ENCODE assay signal across 8 cellular contexts in the genomic region with DNA sequence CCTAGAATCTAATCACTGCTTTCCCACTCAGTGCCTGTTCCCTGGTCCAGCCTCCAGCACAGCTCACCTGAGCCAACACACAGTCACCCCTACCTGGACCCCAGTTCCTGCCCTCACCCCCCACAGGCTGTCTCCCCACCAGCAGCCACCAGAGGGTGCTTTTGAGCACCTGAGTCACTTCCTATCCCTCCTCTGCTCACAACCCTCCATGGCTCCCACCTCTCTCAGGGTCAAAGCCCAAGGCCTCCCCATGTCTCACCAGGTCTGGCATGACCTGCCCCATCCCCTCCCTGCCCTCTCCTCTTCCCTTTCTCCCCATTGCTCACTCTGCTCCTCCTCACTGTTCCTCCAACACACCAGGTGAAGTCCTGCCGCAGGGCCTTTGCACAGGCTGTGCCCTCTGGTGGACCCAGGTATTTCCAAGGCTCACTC. TPM values are rescaled to one million over a fixed set of nuclear protein-coding genes. Genes with fewer than 3 reads are reported as not detected.
A peak's percentile ranks its signal among the peaks of the same experiment; 100 is the strongest.
DNase-seq lines count a peak whose midpoint lies in the region; ATAC-seq, FAIRE-seq and TF ChIP-seq lines count a peak whose summit lies in the region.

No MANE protein-coding gene starts in this region.

- H2AFZ ChIP-seq in GM12878 (ENCODE audit: control insufficient read depth, low read depth, low read length) (no peak overlapping the region), mesenchymal stem cell (ENCODE audit: low read depth, low read length) (no peak overlapping the region)

- in situ Hi-C loops in GM12878 (cut with MboI) = loop anchor here (5.0 kb wide), 1 partner anchor 62 kb away; a partner anchor contains a TSS

- H3K36me3 ChIP-seq in GM12878 (ENCODE audit: control insufficient read depth in 2 of 2, insufficient read depth in 2 of 2, low read length in 1 of 2) (no peaks in the 10 kb centered on the region), mesenchymal stem cell (ENCODE audit: control insufficient read depth in 1 of 2, insufficient read depth in 2 of 2, low read depth in 1 of 2, low read length in 2 of 2) (peaks cover 0 to 8% of the 10 kb centered on the region in 2 experiments), tibial nerve (no peaks in the 10 kb centered on the region)

- H2BK120ac ChIP-seq in mesenchymal stem cell (ENCODE audit: low read depth, low read length) = no peak overlapping the region

- DNase-seq in DMS53 (lab: John Stamatoyannopoulos, UW) = peak; percentile 45
- DNase-seq in DMS53 treated with DMSO at 0.1 percent for 48 hours (lab: John Stamatoyannopoulos, UW; ENCODE audit: unreplicated experiment) = no peak
- DNase-seq in T-helper 22 cell (ENCODE audit: low read depth) = peak; percentile 17
- no peak for DNase-seq in GM12878 (ENCODE audit: low read depth, low spot score)
- DNase-seq in mesenchymal stem cell = peak; percentile 22
- no peak for DNase-seq in tibial nerve (ENCODE audit: low spot score in 2 of 2)

- H4K8ac ChIP-seq in mesenchymal stem cell (ENCODE audit: low read length) = no peak overlapping the region

- TF ChIP-seq EP300 in GM12878 (IDR thresholded peaks at IDR 0.05; ENCODE audit: borderline replicate concordance in 1 of 2, control insufficient read depth in 1 of 2, low read depth in 2 of 2, low read length in 2 of 2) (no peak), tibial nerve (IDR thresholded peaks at IDR 0.05) (no peak)

- H2BK12ac ChIP-seq in mesenchymal stem cell (ENCODE audit: low read length in 2 of 2) = no peak overlapping the region

- H3K4me2 ChIP-seq in GM12878 (ENCODE audit: control insufficient read depth, insufficient read depth) (no peak overlapping the region), mesenchymal stem cell (ENCODE audit: low read length, poor library complexity, severe bottlenecking) (no peak overlapping the region)

- no peaks in the 10 kb centered on the region for H3K79me2 ChIP-seq in GM12878 (ENCODE audit: control insufficient read depth, insufficient read depth, low read length)

- H3K18ac ChIP-seq in mesenchymal stem cell (ENCODE audit: low read depth in 1 of 2, low read length in 2 of 2) = no peak overlapping the region

- RAD21 ChIA-PET in GM12878 (lab: Charles Lee; ENCODE audit: unreplicated experiment) = interaction anchor here (3.7 kb wide), 1 partner anchor 60 kb away, joined by 65 read pairs; a partner anchor contains a TSS

- SMC1A ChIA-PET in GM12878 (lab: Charles Lee; ENCODE audit: uncharacterized antibody, unreplicated experiment) = interaction anchor here (1.2 to 7.3 kb wide), 2 partner anchors 59 to 78 kb away, joined by 3 to 87 read pairs; a partner anchor contains a TSS

- H3K4ac ChIP-seq in mesenchymal stem cell (ENCODE audit: low read depth in 1 of 2, low read length in 2 of 2) = no peak overlapping the region

- intact Hi-C loops in GM12878 (cut with micrococcal nuclease; ENCODE audit: unreplicated experiment) = loop anchor here (5.0 kb wide), 2 partner anchors 42 to 302 kb away; no protein-coding TSS in a partner anchor

- no peak overlapping the region for H3K14ac ChIP-seq in mesenchymal stem cell (ENCODE audit: low read length in 2 of 2)

- ATAC-seq in GM12878 (peak; percentile 83), GM21526 (IDR thresholded peaks at IDR 0.05; ENCODE audit: low FRiP score, unreplicated experiment) (no peak), GM21360 (IDR thresholded peaks at IDR 0.05; ENCODE audit: unreplicated experiment) (no peak)

- H3K9ac ChIP-seq in GM12878 (ENCODE audit: control insufficient read depth, insufficient read depth, low read length) (no peak overlapping the region), mesenchymal stem cell (ENCODE audit: low read length) (no peak overlapping the region)

- H3K9me3 ChIP-seq in GM12878 (replicated peaks; ENCODE audit: control insufficient read depth, insufficient read depth, low read length) = no peaks in the 10 kb centered on the region
- H3K9me3 ChIP-seq in mesenchymal stem cell (ENCODE audit: control insufficient read depth, low read length) = no peaks in the 10 kb centered on the region
- no peaks in the 10 kb centered on the region for H3K9me3 ChIP-seq in tibial nerve

- peak; percentile 52 to 64 (median 55) for TF ChIP-seq CTCF in GM12878 (IDR thresholded peaks at IDR 0.05 in 2 of 3, conservative IDR thresholded peaks at IDR 0.05 in 1 of 3; ENCODE audit: control insufficient read depth in 2 of 3, extremely low read depth in 1 of 3, insufficient read depth in 1 of 3, low read depth in 3 of 3, low read length in 3 of 3)
- TF ChIP-seq CTCF in tibial nerve (IDR thresholded peaks at IDR 0.05) = peak in 4 of 5 experiments; percentile 31 to 46 (median 36)

- BruUV-seq in GM12878 (replicated peaks; lab: Mats Ljungman, UMichigan) = no TSS peak

- no peak overlapping the region for H3K4me3 ChIP-seq in GM12878
- H3K4me3 ChIP-seq in mesenchymal stem cell (ENCODE audit: insufficient read depth in 1 of 2, low read depth in 1 of 2, low read length in 2 of 2) = no peak overlapping the region
- H3K4me3 ChIP-seq in tibial nerve = no peak overlapping the region

- no peak overlapping the region for H2BK5ac ChIP-seq in mesenchymal stem cell (ENCODE audit: low read depth, low read length, poor library complexity, severe bottlenecking)

- no peak for TF ChIP-seq RAD21 in GM12878 (IDR thresholded peaks at IDR 0.05; ENCODE audit: insufficient read depth, low read depth, low read length)

- POLR2A ChIA-PET in GM12878 (lab: Charles Lee) = interaction anchor here (0.5 kb wide), 1 partner anchor 46 kb away, joined by 5 read pairs; no protein-coding TSS in a partner anchor

- no peaks in the 10 kb centered on the region for H3K27me3 ChIP-seq in GM12878 (replicated peaks in 1 of 2; ENCODE audit: control insufficient read depth in 2 of 2, insufficient read depth in 2 of 2, low read length in 1 of 2)
- peaks cover 0 to 3% of the 10 kb centered on the region in 2 experiments for H3K27me3 ChIP-seq in mesenchymal stem cell (ENCODE audit: control insufficient read depth in 1 of 2, insufficient read depth in 1 of 2, low read length in 2 of 2)
- no peaks in the 10 kb centered on the region for H3K27me3 ChIP-seq in tibial nerve

- H3K27ac ChIP-seq in GM12878 (ENCODE audit: control insufficient read depth, insufficient read depth) (no peak overlapping the region), mesenchymal stem cell (ENCODE audit: low read length, poor library complexity, severe bottlenecking) (no peak overlapping the region), tibial nerve (no peak overlapping the region)

- TF ChIP-seq POLR2A in GM12878 (IDR thresholded peaks at IDR 0.05; ENCODE audit: low read depth, low read length) (no peak), tibial nerve (IDR thresholded peaks at IDR 0.05) (no peak)

- no peak overlapping the region for H2AK5ac ChIP-seq in mesenchymal stem cell (ENCODE audit: low read length, severe bottlenecking)

- no peaks in the 10 kb centered on the region for H3K4me1 ChIP-seq in GM12878 (ENCODE audit: control insufficient read depth, insufficient read depth, low read length)
- peaks cover 2% of the 10 kb centered on the region for H3K4me1 ChIP-seq in mesenchymal stem cell (ENCODE audit: control insufficient read depth, insufficient read depth, low read depth, low read length)
- H3K4me1 ChIP-seq in tibial nerve = peaks cover 0 to 7% (median 0%) of the 10 kb centered on the region in 4 donors

- no peak overlapping the region for H3K23ac ChIP-seq in mesenchymal stem cell (ENCODE audit: low read length in 2 of 2)

- 89% methylated on average over 1 of the region's 1 CpG for WGBS in GM12878 (ENCODE audit: insufficient coverage, insufficient replicate concordance, low lambda C conversion rate, missing lambda C conversion rate)
- 100% methylated on average over 1 of the region's 1 CpG for WGBS in mesenchymal stem cell
- WGBS in tibial nerve, 2 donors = 100% methylated on average over 1 of the region's 1 CpG

- no peak for FAIRE-seq in GM12878 (lab: Jason Lieb, UNC)

- H3K79me1 ChIP-seq in mesenchymal stem cell (replicated peaks; ENCODE audit: low read length, poor library complexity, severe bottlenecking) = no peaks in the 10 kb centered on the region

- H4K91ac ChIP-seq in mesenchymal stem cell (ENCODE audit: low read length) = no peak overlapping the region

- H4K20me1 ChIP-seq in GM12878 (ENCODE audit: control insufficient read depth, insufficient read depth) = no peaks in the 10 kb centered on the region

- CTCF ChIA-PET in GM12878 (lab: Yijun Ruan, JAX) = interaction anchor here (0.8 to 7.3 kb wide), 4 partner anchors 60 to 76 kb away, joined by 3 to 160 read pairs (median 4); a partner anchor contains a TSS

- H2BK15ac ChIP-seq in mesenchymal stem cell (ENCODE audit: low read depth, poor library complexity, severe bottlenecking) = no peak overlapping the region

TF ChIP-seq in GM12878, 131 proteins besides CTCF, POLR2A, EP300 and RAD21:
- TF ChIP-seq SMC3 (IDR thresholded peaks at IDR 0.05; ENCODE audit: borderline replicate concordance, low read length) (peak; percentile 40; the same call in 1 of the 2 replicates), NR2F1 (conservative IDR thresholded peaks at IDR 0.05) (no peak), SMARCA5 (IDR thresholded peaks at IDR 0.05) (peak; percentile 92)

RNA-seq across cellular contexts. Expression of a gene that starts 7.1 kb away (rescaled TPM):
- total RNA-seq in GM12878 (2013; cell fraction: nucleolus; rRNA removed) = 114 and 131 TPM in 2 replicates
- total RNA-seq in GM12878 (2014; rRNA removed) (32.3 and 35.7 TPM in 2 replicates), GM12878 (2014; rRNA removed; fragmentation: Illumina TruSeq; extraction: Trizol) (14.9 and 15.2 TPM in 2 replicates), GM12878 (2021) (54.5 and 58.6 TPM in 2 replicates), tibial nerve (100 to 1,000 TPM in 1 of 4 donors, 10 to 100 TPM in 3; 53.9 to 134 (median 68.0) TPM)
- 7.2 TPM for polyA plus RNA-seq in GM12878 (2011; ENCODE audit: low read depth)
- polyA plus RNA-seq in GM12878 (2011; rRNA removed) (4.5 and 10.0 TPM in 2 replicates), GM12878 (2014; fragmentation: Illumina TruSeq; extraction: Trizol) (11.4 and 24.1 TPM in 2 replicates), GM12878 (2014; fragmentation: Nextera tagmentation; extraction: Ambion mirVana) (1 to 10 TPM in 1 of 2 experiments, under 1 TPM in 1; 0.64 to 1.2 TPM), GM12878 (2014; rRNA removed) (31.0 and 40.9 TPM in 2 replicates), GM12878 (2016; fragmentation: Nextera tagmentation; extraction: Ambion mirVana) (10 to 100 TPM; 50.6 to 52.9 TPM)
- 13.7 and 15.7 TPM in 2 replicates for polyA plus RNA-seq in GM12878 (2011; cell fraction: cytosol; rRNA removed)
- 30.1 and 56.0 TPM in 2 replicates for polyA plus RNA-seq in GM12878 (2011; cell fraction: nucleus; rRNA removed)
- 22.3 and 28.0 TPM in 2 replicates for polyA plus RNA-seq in GM12878 (2012)
- 13.0 and 18.5 TPM in 2 replicates for polyA minus RNA-seq in GM12878 (2011; rRNA and poly(A)+ RNA removed)
- 13.9 and 19.4 TPM in 2 replicates for polyA minus RNA-seq in GM12878 (2011; cell fraction: cytosol; rRNA and poly(A)+ RNA removed)
- 23.8 and 35.4 TPM in 2 replicates for polyA minus RNA-seq in GM12878 (2011; cell fraction: nucleus; rRNA and poly(A)+ RNA removed)
- 41.4 TPM for polyA plus RNA-seq in mesenchymal stem cell (2013, experiment 1 of 2)
- 41.4 TPM for polyA plus RNA-seq in mesenchymal stem cell (2013, experiment 2 of 2)

Comparison
In these comparisons a context has a peak if more than half of its experiments do, and no peak if none do; other contexts are left out.
1. DNase-seq: peak in DMS53 (single experiment), T-helper 22 cell (single experiment) and mesenchymal stem cell (single experiment); none in DMS53 treated with DMSO at 0.1 percent for 48 hours (single experiment), GM12878 (single experiment) and tibial nerve (0 of 2).